1 cellular context compared by ENCODE assay signal in the genomic region with DNA sequence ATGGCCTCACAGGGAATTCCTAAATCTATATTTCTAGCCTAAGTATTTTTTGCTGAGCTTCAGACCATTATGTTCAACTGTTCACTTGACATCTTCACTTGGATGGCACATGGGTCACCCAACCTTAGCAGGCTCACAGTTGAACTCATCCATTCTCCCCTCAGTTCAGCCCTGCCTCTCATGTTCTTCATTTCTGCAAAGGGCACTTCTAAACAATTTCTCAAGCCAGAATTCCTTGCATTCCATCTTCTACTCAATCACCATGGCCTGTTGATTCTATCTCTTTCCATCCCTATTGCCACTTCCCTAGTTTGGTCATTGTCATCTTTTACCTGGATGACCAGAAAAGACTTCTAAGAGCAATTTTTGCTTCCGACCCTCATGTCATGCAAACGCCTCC.
TF ChIP-seq lines count a peak whose summit lies in the region.

No MANE protein-coding gene starts in this region.

TF ChIP-seq in HepG2, 621 proteins besides CTCF, POLR2A, EP300 and RAD21:
- TF ChIP-seq FOXA1 (IDR thresholded peaks at IDR 0.05) (no peak), FOXA1 (CRISPR knock-in tag; IDR thresholded peaks at IDR 0.05) (0 out of 2 replicates have a peak, but pooled peaks have one; percentile 21), ZNF180 (CRISPR knock-in tag; IDR thresholded peaks at IDR 0.05; ENCODE audit: borderline replicate concordance, low read depth) (no peak), KLF13 (CRISPR knock-in tag; IDR thresholded peaks at IDR 0.05) (no peak), TBL1XR1 (IDR thresholded peaks at IDR 0.05; ENCODE audit: borderline replicate concordance, low read length, partially characterized antibody) (no peak), ZNF549 (CRISPR knock-in tag; IDR thresholded peaks at IDR 0.05) (no peak), ONECUT2 (CRISPR knock-in tag; IDR thresholded peaks at IDR 0.05) (no peak), TEAD3 (CRISPR knock-in tag; optimal IDR thresholded peaks at IDR 0.05; ENCODE audit: borderline replicate concordance) (peak; percentile 63), ZNF616 (CRISPR knock-in tag; IDR thresholded peaks at IDR 0.05; ENCODE audit: low read depth) (no peak)
- TF ChIP-seq, protein P1, sequence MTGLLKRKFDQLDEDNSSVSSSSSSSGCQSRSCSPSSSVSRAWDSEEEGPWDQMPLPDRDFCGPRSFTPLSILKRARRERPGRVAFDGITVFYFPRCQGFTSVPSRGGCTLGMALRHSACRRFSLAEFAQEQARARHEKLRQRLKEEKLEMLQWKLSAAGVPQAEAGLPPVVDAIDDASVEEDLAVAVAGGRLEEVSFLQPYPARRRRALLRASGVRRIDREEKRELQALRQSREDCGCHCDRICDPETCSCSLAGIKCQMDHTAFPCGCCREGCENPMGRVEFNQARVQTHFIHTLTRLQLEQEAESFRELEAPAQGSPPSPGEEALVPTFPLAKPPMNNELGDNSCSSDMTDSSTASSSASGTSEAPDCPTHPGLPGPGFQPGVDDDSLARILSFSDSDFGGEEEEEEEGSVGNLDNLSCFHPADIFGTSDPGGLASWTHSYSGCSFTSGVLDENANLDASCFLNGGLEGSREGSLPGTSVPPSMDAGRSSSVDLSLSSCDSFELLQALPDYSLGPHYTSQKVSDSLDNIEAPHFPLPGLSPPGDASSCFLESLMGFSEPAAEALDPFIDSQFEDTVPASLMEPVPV (CRISPR knock-in tag; IDR thresholded peaks at IDR 0.05), result no peak
- TF ChIP-seq, protein P2, sequence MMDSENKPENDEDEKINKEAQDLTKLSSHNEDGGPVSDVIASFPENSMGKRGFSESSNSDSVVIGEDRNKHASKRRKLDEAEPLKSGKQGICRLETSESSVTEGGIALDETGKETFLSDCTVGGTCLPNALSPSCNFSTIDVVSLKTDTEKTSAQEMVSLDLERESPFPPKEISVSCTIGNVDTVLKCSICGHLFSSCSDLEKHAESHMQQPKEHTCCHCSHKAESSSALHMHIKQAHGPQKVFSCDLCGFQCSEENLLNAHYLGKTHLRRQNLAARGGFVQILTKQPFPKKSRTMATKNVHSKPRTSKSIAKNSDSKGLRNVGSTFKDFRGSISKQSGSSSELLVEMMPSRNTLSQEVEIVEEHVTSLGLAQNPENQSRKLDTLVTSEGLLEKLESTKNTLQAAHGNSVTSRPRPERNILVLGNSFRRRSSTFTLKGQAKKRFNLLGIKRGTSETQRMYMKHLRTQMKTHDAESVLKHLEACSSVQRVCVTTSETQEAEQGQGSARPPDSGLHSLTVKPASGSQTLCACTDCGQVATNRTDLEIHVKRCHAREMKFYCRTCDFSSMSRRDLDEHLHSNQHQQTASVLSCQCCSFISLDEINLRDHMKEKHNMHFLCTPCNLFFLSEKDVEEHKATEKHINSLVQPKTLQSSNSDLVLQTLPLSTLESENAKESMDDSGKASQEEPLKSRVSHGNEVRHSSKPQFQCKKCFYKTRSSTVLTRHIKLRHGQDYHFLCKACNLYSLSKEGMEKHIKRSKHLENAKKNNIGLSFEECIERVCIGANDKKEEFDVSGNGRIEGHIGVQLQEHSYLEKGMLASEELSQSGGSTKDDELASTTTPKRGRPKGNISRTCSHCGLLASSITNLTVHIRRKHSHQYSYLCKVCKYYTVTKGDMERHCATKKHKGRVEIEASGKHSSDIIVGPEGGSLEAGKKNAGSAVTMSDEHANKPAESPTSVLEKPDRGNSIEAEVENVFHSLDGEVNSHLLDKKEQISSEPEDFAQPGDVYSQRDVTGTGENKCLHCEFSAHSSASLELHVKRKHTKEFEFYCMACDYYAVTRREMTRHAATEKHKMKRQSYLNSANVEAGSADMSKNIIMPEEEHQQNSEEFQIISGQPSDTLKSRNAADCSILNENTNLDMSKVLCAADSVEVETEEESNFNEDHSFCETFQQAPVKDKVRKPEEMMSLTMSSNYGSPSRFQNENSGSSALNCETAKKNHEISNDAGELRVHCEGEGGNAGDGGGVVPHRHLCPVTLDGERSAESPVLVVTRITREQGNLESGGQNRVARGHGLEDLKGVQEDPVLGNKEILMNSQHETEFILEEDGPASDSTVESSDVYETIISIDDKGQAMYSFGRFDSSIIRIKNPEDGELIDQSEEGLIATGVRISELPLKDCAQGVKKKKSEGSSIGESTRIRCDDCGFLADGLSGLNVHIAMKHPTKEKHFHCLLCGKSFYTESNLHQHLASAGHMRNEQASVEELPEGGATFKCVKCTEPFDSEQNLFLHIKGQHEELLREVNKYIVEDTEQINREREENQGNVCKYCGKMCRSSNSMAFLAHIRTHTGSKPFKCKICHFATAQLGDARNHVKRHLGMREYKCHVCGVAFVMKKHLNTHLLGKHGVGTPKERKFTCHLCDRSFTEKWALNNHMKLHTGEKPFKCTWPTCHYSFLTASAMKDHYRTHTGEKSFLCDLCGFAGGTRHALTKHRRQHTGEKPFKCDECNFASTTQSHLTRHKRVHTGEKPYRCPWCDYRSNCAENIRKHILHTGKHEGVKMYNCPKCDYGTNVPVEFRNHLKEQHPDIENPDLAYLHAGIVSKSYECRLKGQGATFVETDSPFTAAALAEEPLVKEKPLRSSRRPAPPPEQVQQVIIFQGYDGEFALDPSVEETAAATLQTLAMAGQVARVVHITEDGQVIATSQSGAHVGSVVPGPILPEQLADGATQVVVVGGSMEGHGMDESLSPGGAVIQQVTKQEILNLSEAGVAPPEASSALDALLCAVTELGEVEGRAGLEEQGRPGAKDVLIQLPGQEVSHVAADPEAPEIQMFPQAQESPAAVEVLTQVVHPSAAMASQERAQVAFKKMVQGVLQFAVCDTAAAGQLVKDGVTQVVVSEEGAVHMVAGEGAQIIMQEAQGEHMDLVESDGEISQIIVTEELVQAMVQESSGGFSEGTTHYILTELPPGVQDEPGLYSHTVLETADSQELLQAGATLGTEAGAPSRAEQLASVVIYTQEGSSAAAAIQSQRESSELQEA (CRISPR knock-in tag; IDR thresholded peaks at IDR 0.05; ENCODE audit: not compliant biosample characterization), result no peak
- TF ChIP-seq, protein P3, sequence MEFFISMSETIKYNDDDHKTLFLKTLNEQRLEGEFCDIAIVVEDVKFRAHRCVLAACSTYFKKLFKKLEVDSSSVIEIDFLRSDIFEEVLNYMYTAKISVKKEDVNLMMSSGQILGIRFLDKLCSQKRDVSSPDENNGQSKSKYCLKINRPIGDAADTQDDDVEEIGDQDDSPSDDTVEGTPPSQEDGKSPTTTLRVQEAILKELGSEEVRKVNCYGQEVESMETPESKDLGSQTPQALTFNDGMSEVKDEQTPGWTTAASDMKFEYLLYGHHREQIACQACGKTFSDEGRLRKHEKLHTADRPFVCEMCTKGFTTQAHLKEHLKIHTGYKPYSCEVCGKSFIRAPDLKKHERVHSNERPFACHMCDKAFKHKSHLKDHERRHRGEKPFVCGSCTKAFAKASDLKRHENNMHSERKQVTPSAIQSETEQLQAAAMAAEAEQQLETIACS (CRISPR knock-in tag; IDR thresholded peaks at IDR 0.05), result no peak
